In the genomic region with DNA sequence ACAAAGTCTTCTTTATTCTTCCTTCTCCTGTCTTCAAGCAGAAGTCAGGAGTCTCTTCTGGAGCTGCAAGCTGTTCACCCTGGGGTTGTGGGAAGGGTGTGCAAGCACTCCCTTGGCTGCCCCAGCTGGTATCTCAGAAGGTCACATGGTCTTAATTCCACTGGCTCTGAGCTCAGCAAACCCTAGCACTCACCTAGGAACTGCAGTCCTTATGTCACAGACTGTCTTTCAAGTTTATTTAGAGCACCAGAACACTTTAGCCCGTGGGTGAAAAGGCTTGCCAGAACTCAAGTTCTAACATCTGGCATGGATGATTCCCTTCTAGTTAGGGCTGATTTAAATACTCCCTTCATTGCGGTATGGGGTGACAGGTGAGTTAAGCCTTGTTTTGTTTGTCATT, we compare ENCODE assay signal across 10 cellular contexts.
"Had no signal": no experiment of that assay in that cellular context is flagged by ENCODE, and none has a peak within 500 bp of the region (broad histone marks: within the 10 kb centered on the region; RNA-seq: fewer than 3 reads in every experiment).

No MANE protein-coding gene starts in this region.

- FAIRE-seq: small intestine had no signal

- ATAC-seq: naive thymus-derived CD4-positive, alpha-beta T cell had no signal

- DNase-seq: activated CD4-positive, alpha-beta T cell treated with anti-CD3 and anti-CD28 coated beads, Interleukin-2, amount 10 ng/mL, durations not matched to agents 24 days and 14 days; activated naive CD4-positive, alpha-beta T cell; central memory CD4-positive, alpha-beta T cell; effector CD8-positive, alpha-beta T cell; hippocampal formation; kidney glomerular epithelial cell; naive thymus-derived CD4-positive, alpha-beta T cell; small intestine; stomach; WERI-Rb-1 had no signal
